24 cellular contexts compared by ENCODE assay signal in the genomic region with DNA sequence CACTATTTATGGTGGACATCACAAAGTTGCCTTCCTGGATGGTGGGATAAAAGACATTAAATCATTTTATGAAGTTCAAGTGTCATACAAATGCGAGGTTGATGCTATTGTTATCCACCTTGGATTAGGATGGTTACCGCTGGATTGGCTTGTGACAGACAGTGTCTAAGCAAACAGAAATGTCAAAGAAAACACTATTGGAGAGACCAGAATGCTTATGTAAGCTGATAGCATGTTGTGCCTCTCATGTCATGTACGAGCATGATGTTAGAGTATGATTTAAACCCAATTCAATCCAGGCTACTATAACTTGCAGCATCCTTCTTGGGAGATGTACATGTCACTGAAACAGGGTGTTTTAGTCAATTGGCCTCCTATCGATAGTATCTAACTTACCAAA.
"Had no signal": no experiment of that assay in that cellular context is flagged by ENCODE, and none has a peak within 500 bp of the region (broad histone marks: within the 10 kb centered on the region; RNA-seq: fewer than 3 reads in every experiment).

No MANE protein-coding gene starts in this region.

- H3K27me3 ChIP-seq: gastrocnemius medialis, left lung had no signal

- H3K9me3 ChIP-seq: esophagus squamous epithelium, gastrocnemius medialis, heart right ventricle, left lung, lower lobe of right lung, mucosa of descending colon had no signal

- H3K4me1 ChIP-seq: esophagus squamous epithelium, gastrocnemius medialis, heart right ventricle, left lung, lower lobe of right lung had no signal

- FAIRE-seq: colon, endothelial cell of umbilical vein, islet of Langerhans, keratinocyte had no signal

- H3K4me3 ChIP-seq: coronary artery, dorsolateral prefrontal cortex, esophagus squamous epithelium, gastrocnemius medialis, heart right ventricle, left lung, lower lobe of right lung, mucosa of descending colon had no signal

- DNase-seq: dermis blood vessel endothelial cell; dorsolateral prefrontal cortex; effector CD4-positive, alpha-beta T cell; effector memory CD4-positive, alpha-beta T cell; esophagus squamous epithelium; foreskin fibroblast; foreskin melanocyte; gastrocnemius medialis; glutamatergic neuron; head of caudate nucleus; heart right ventricle; hippocampal formation; left cardiac atrium; left lung; left ventricle myocardium superior; lower lobe of right lung; mesenchymal stem cell; mucosa of descending colon; naive B cell had no signal

- H3K27ac ChIP-seq: coronary artery, dorsolateral prefrontal cortex, esophagus squamous epithelium, gastrocnemius medialis, heart right ventricle, left lung, lower lobe of right lung had no signal

- H3K36me3 ChIP-seq: esophagus squamous epithelium, gastrocnemius medialis, heart right ventricle, left lung, lower lobe of right lung had no signal
